Comparison of ENCODE assay signal across 26 cellular contexts in genomic region chr1:199040076-199040475, GRCh38.
DNase-seq lines count a peak whose midpoint lies in the region; ATAC-seq, FAIRE-seq and TF ChIP-seq lines count a peak whose summit lies in the region.
"Had no signal": no experiment of that assay in that cellular context is flagged by ENCODE, and none has a peak within 500 bp of the region (broad histone marks: within the 10 kb centered on the region; RNA-seq: fewer than 3 reads in every experiment).

No MANE protein-coding gene starts in this region.

- H3K27me3 ChIP-seq in OCI-LY1 (ENCODE audit: insufficient read depth, low read length), result no peaks in the 10 kb centered on the region
- H3K27me3 ChIP-seq: SJCRH30, transverse colon had no signal

- peaks cover 2% of the 10 kb centered on the region; the same call in 1 of the 2 replicates for H3F3A ChIP-seq in OCI-LY1 (ENCODE audit: insufficient read depth, low read length)

- peaks cover 80% of the 10 kb centered on the region for H3K4me1 ChIP-seq in OCI-LY1 (ENCODE audit: insufficient read depth, low read length, severe bottlenecking)
- H3K4me1 ChIP-seq: foreskin keratinocyte, SJCRH30, transverse colon had no signal

- H3K36me3 ChIP-seq in OCI-LY1 (ENCODE audit: insufficient read depth, low read length), result peaks cover 4% of the 10 kb centered on the region; the same call in 1 of the 2 replicates
- H3K36me3 ChIP-seq: SJCRH30, transverse colon had no signal

- peak overlapping the region; percentile 77 for H3K27ac Mint-ChIP-seq in activated T-cell treated with anti-CD3 and anti-CD28 coated beads, Interleukin-2, amount 50 U/mL, for 72 hours
- peak overlapping the region in 1 of 6 donors; percentile 29 for H3K27ac Mint-ChIP-seq in immature natural killer cell

- no peaks in the 10 kb centered on the region for H4K20me1 ChIP-seq in OCI-LY1 (ENCODE audit: insufficient read depth, low read length)

- H3K9me3 ChIP-seq in OCI-LY1 (ENCODE audit: low read length), result peaks cover 10% of the 10 kb centered on the region; the same call in 1 of the 2 replicates
- H3K9me3 ChIP-seq: psoas muscle, SJCRH30, transverse colon had no signal

- peaks cover 26% of the 10 kb centered on the region for H3K4me1 Mint-ChIP-seq in activated T-cell treated with anti-CD3 and anti-CD28 coated beads, Interleukin-2, amount 50 U/mL, for 72 hours (ENCODE audit: low read depth)
- H3K4me1 Mint-ChIP-seq in immature natural killer cell, result peaks cover 41 to 55% of the 10 kb centered on the region in 2 donors

- no peaks in the 10 kb centered on the region for H3K79me2 ChIP-seq in OCI-LY1 (ENCODE audit: insufficient read depth, low read length)

- DNase-seq in activated T-cell treated with anti-CD3 and anti-CD28 coated beads, Interleukin-2, amount 50 U/mL, for 72 hours, result no peak
- DNase-seq in activated T-cell treated with anti-CD3 and anti-CD28 coated beads, Interleukin-2, amount 50 U/mL, for 48 hours, result no peak
- no peak for DNase-seq in GM18507 (ENCODE audit: extremely low spot score, insufficient read length, low read depth)
- DNase-seq in immature natural killer cell, result no peak
- DNase-seq in NCI-H187 treated with DMSO at 0.1 percent for 48 hours (lab: John Stamatoyannopoulos, UW), result no peak
- DNase-seq: activated CD8-positive, alpha-beta memory T cell treated with anti-CD3 and anti-CD28 coated beads, Interleukin-2, amount 50 U/mL, for 4 hours; activated gamma-delta T cell treated with Interleukin-2 at 50 U/mL for 16 hours; amniotic stem cell; effector memory CD4-positive, alpha-beta T cell; foreskin keratinocyte; GM23248; Kasumi-1; mesenchymal stem cell; NCI-H2081 treated with DMSO at 0.1 percent for 48 hours; psoas muscle; SJCRH30; stimulated activated CD4-positive, alpha-beta T cell treated with anti-CD3 and anti-CD28 coated beads, Interleukin-15, amount 100 ng/mL, for 24 hours; T-cell; transverse colon had no signal

- H3K4me3 Mint-ChIP-seq in activated T-cell treated with anti-CD3 and anti-CD28 coated beads, Interleukin-2, amount 50 U/mL, for 72 hours, result peak overlapping the region; percentile 35 to 70
- peak overlapping the region; percentile 26 to 79 (median 52) for H3K4me3 Mint-ChIP-seq in immature natural killer cell

- no peak overlapping the region for H3K4me3 ChIP-seq in OCI-LY1 (ENCODE audit: low read depth, low read length, poor library complexity, severe bottlenecking)
- H3K4me3 ChIP-seq: GM23248, psoas muscle, SJCRH30, transverse colon had no signal

- H3K27me3 Mint-ChIP-seq in activated T-cell treated with anti-CD3 and anti-CD28 coated beads, Interleukin-2, amount 50 U/mL, for 72 hours (ENCODE audit: low read depth), result no peaks in the 10 kb centered on the region
- peaks cover 3 to 10% (median 8%) of the 10 kb centered on the region in 3 donors for H3K27me3 Mint-ChIP-seq in immature natural killer cell (ENCODE audit: low read depth in 3 of 3)
- H3K27me3 Mint-ChIP-seq: T-cell had no signal

- peak overlapping the region; percentile 45 for H3K9ac ChIP-seq in OCI-LY1 (ENCODE audit: low read length)
- H3K9ac ChIP-seq: GM23248 had no signal

- H3K27ac ChIP-seq in OCI-LY1 (ENCODE audit: low read depth, low read length, poor library complexity, severe bottlenecking), result peak overlapping the region; percentile 96
- H3K27ac ChIP-seq: C4-2B, foreskin keratinocyte, GM23248, psoas muscle, SJCRH30, transverse colon had no signal

- FAIRE-seq in GM18507 (lab: Jason Lieb, UNC), result peak; percentile 47
- FAIRE-seq: HTR-8/SVneo had no signal

- H3K4me2 ChIP-seq in OCI-LY1 (ENCODE audit: low read length), result peak overlapping the region; percentile 9

- no peak for ATAC-seq in activated T-cell treated with anti-CD3 and anti-CD28 coated beads, Interleukin-2, amount 50 U/mL, for 72 hours (replicated peaks in 1 of 2)
- ATAC-seq in HG03342 (IDR thresholded peaks at IDR 0.05; ENCODE audit: unreplicated experiment) (no peak), GM18519 (IDR thresholded peaks at IDR 0.05; ENCODE audit: low FRiP score, unreplicated experiment) (no peak)
- ATAC-seq: esophagus mucosa, foreskin keratinocyte, Panc1, psoas muscle, T-cell had no signal

- no peaks in the 10 kb centered on the region for H3K9me3 Mint-ChIP-seq in activated T-cell treated with anti-CD3 and anti-CD28 coated beads, Interleukin-2, amount 50 U/mL, for 72 hours
- H3K9me3 Mint-ChIP-seq in immature natural killer cell, result no peaks in the 10 kb centered on the region
- H3K9me3 Mint-ChIP-seq: T-cell had no signal

- TF ChIP-seq CTCF in OCI-LY1 (IDR thresholded peaks at IDR 0.05; ENCODE audit: low read length), result no peak

- H3K9me2 ChIP-seq in OCI-LY1 (ENCODE audit: low read depth, low read length), result no peaks in the 10 kb centered on the region

- peaks cover 0 to 2% of the 10 kb centered on the region in 2 donors for H3K36me3 Mint-ChIP-seq in activated T-cell treated with anti-CD3 and anti-CD28 coated beads, Interleukin-2, amount 50 U/mL, for 72 hours (ENCODE audit: insufficient read depth in 2 of 2)
- H3K36me3 Mint-ChIP-seq in immature natural killer cell, result peaks cover 0 to 2% (median 0%) of the 10 kb centered on the region in 3 donors
- H3K36me3 Mint-ChIP-seq: T-cell had no signal

- no peak overlapping the region for H2AFZ ChIP-seq in OCI-LY1 (ENCODE audit: low read length)
- H2AFZ ChIP-seq: GM23248 had no signal
